In genomic region chr3:120741837-120742197, GRCh38 we compare ENCODE assay signal across 8 cellular contexts.
DNase-seq lines count a peak whose midpoint lies in the region; ATAC-seq and TF ChIP-seq lines count a peak whose summit lies in the region.

No MANE protein-coding gene starts in this region.

- ATAC-seq in HG02852 (IDR thresholded peaks at IDR 0.05; ENCODE audit: unreplicated experiment): peak; percentile 20
- ATAC-seq in GM18505 (IDR thresholded peaks at IDR 0.05; ENCODE audit: unreplicated experiment): no peak

- CTCF ChIA-PET in RWPE1 (lab: Yijun Ruan, JAX): interaction anchor here (0.6 to 0.7 kb wide), 2 partner anchors 13 to 114 kb away, joined by 3 read pairs; no protein-coding TSS in a partner anchor

- H3K27ac Mint-ChIP-seq in T-helper 2 cell treated with Interferon-gamma antibody and Interleukin-4, amounts not matched to agents 5 μg/mL and 100 μg/mL, for 36 hours: peak overlapping the region; percentile 97

- H3K27me3 Mint-ChIP-seq in T-helper 2 cell treated with Interferon-gamma antibody and Interleukin-4, amounts not matched to agents 5 μg/mL and 100 μg/mL, for 36 hours (ENCODE audit: low read depth): no peaks in the 10 kb centered on the region

- peaks cover 7% of the 10 kb centered on the region for H3K9me3 Mint-ChIP-seq in T-helper 2 cell treated with Interferon-gamma antibody and Interleukin-4, amounts not matched to agents 5 μg/mL and 100 μg/mL, for 36 hours

- no peak for TF ChIP-seq CTCF in RWPE1 (conservative IDR thresholded peaks at IDR 0.05; ENCODE audit: low read depth)

- POLR2A ChIA-PET in RWPE1 (lab: Yijun Ruan, JAX; ENCODE audit: low non-redundant PET): interaction anchor here (0.7 kb wide), 1 partner anchor 21 kb away, joined by 6 read pairs; no protein-coding TSS in a partner anchor

- H3K4me1 Mint-ChIP-seq in T-helper 2 cell treated with Interferon-gamma antibody and Interleukin-4, amounts not matched to agents 5 μg/mL and 100 μg/mL, for 36 hours (ENCODE audit: low read depth): peaks cover 24% of the 10 kb centered on the region

- H3K36me3 Mint-ChIP-seq in T-helper 2 cell treated with Interferon-gamma antibody and Interleukin-4, amounts not matched to agents 5 μg/mL and 100 μg/mL, for 36 hours (ENCODE audit: low read depth): peaks cover 21% of the 10 kb centered on the region

- peak overlapping the region; percentile 91 for H3K4me3 Mint-ChIP-seq in T-helper 2 cell treated with Interferon-gamma antibody and Interleukin-4, amounts not matched to agents 5 μg/mL and 100 μg/mL, for 36 hours

- peak overlapping the region; percentile 92 for H3K27ac ChIP-seq in RWPE1

- TF ChIP-seq POLR2A in GM18505 (IDR thresholded peaks at IDR 0.05; ENCODE audit: borderline replicate concordance, extremely low read depth, insufficient read depth, insufficient read length): no peak

- no peak for DNase-seq in T-helper 2 cell treated with Interferon-gamma antibody and Interleukin-4, amounts not matched to agents 5 μg/mL and 100 μg/mL, for 36 hours (ENCODE audit: low spot score)
- DNase-seq in T-helper 2 cell (no peak), RWPE1 (ENCODE audit: low spot score) (peak; percentile 19), fibroblast of gingiva (ENCODE audit: low read depth) (peak; percentile 35), pons (ENCODE audit: low spot score) (peak; percentile 54), NCI-H2196 treated with DMSO at 0.1 percent for 48 hours (lab: John Stamatoyannopoulos, UW; ENCODE audit: unreplicated experiment) (no peak)

Comparison
In these comparisons a context has a peak if more than half of its experiments do, and no peak if none do; other contexts are left out.
1. DNase-seq: peak in RWPE1 (single experiment), fibroblast of gingiva (single experiment) and pons (single experiment); none in T-helper 2 cell treated with Interferon-gamma antibody and Interleukin-4, amounts not matched to agents 5 μg/mL and 100 μg/mL, for 36 hours (single experiment), T-helper 2 cell (0 of 5) and NCI-H2196 treated with DMSO at 0.1 percent for 48 hours (single experiment).